8 cellular contexts compared by ENCODE assay signal in the genomic region with DNA sequence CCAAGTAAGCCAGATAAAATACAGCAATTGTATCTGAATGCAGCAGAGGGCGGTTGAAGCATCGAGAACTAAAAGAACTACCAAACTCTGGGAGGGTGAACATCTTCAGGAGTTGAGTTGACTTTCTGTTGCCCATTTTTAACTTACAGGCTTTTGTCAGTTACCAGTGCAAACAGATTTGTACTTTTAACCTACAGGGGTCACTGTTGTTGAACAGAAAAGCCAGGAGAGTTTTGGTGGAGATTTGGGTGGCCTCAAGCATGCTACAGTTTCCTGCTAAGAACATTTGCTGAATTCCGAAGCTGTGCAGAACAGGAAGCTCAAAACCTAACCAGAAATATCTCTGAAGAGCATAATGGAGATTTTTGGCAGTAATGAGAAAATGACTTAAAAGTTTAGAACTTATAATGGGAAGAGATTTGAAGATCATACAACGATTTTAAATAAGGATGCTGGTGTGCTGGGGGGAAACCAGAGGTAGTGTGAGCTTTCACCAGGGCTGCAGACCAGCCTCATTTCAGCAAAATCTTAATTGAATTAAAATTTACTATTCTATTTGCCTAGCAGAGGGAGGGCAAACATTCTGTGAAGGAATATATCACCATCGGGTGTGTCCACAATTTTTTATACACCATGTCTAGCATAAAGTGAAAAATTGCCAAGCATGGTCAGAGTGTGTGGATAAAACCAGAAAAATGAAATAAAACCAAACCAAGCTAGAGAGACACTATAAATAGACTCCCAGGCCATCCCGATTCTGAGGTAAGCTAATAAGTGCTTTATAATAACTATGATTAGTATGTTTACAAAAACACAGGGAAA.
DNase-seq lines count a peak whose midpoint lies in the region; ATAC-seq and TF ChIP-seq lines count a peak whose summit lies in the region.

No MANE protein-coding gene starts in this region.

- ATAC-seq in DND-41 (ENCODE audit: insufficient read depth, low read depth) = peak; percentile 44; the same call in 1 of the 3 replicates
- peak; percentile 92 for ATAC-seq in GM19463 (IDR thresholded peaks at IDR 0.05; ENCODE audit: unreplicated experiment)
- peak; percentile 70 for ATAC-seq in IMR-90 (ENCODE audit: low read depth)
- peak; percentile 74 for ATAC-seq in foreskin keratinocyte

- TF ChIP-seq CTCF in DND-41 (IDR thresholded peaks at IDR 0.05; ENCODE audit: borderline replicate concordance, extremely low read depth, low read length, poor library complexity, severe bottlenecking) (peak; percentile 53), IMR-90 (conservative IDR thresholded peaks at IDR 0.05; ENCODE audit: low read depth, low read length) (peak; percentile 57), foreskin keratinocyte (conservative IDR thresholded peaks at IDR 0.05) (peak; percentile 81), prostate gland (IDR thresholded peaks at IDR 0.05) (peak in 3 of 4 experiments; percentile 48 to 57 (median 53)), ovary (IDR thresholded peaks at IDR 0.05) (no peak)

- no peak overlapping the region for H3K56ac ChIP-seq in IMR-90 (ENCODE audit: extremely low read depth, insufficient read depth, low read length)

- H3K27me3 ChIP-seq in DND-41 (ENCODE audit: insufficient read depth, low read length, poor library complexity) (no peaks in the 10 kb centered on the region), IMR-90 (ENCODE audit: control insufficient read depth, insufficient read depth, low read length) (no peaks in the 10 kb centered on the region; the same call in 1 of the 2 replicates), foreskin keratinocyte (no peaks in the 10 kb centered on the region), prostate gland (replicated peaks; ENCODE audit: insufficient read depth) (no peaks in the 10 kb centered on the region), ovary (no peaks in the 10 kb centered on the region)

- dilution Hi-C loops in IMR-90 (cut with HindIII; ENCODE audit: low sequenced_read_pairs, unreplicated experiment) = no loop called here

- H2BK120ac ChIP-seq in IMR-90 (ENCODE audit: low read depth, low read length) = no peak overlapping the region

- H3K4ac ChIP-seq in IMR-90 (ENCODE audit: low read depth, low read length) = no peak overlapping the region

- H3K4me3 ChIP-seq in DND-41 (ENCODE audit: low read depth in 1 of 2, low read length in 2 of 2) (no peak overlapping the region), IMR-90 (ENCODE audit: insufficient read depth, low read depth, low read length) (no peak overlapping the region), prostate gland (no peak overlapping the region), ovary (no peak overlapping the region)

- H2BK5ac ChIP-seq in IMR-90 (ENCODE audit: low read depth, low read length, poor library complexity, severe bottlenecking) = no peak overlapping the region

- POLR2A ChIA-PET in IMR-90 (lab: Charles Lee; ENCODE audit: unreplicated experiment) = no interaction called here

- H2AK9ac ChIP-seq in IMR-90 (replicated peaks; ENCODE audit: low read depth, low read length, poor library complexity) = no peak overlapping the region

- no peak overlapping the region for H3K18ac ChIP-seq in IMR-90 (ENCODE audit: low read depth, low read length)

- no peak overlapping the region for H2AK5ac ChIP-seq in IMR-90 (ENCODE audit: low read depth, low read length)

- no peaks in the 10 kb centered on the region for H3K79me2 ChIP-seq in DND-41 (ENCODE audit: insufficient read depth, low read length)

- TF ChIP-seq RAD21 in IMR-90 (IDR thresholded peaks at IDR 0.05; ENCODE audit: low read length) = peak; percentile 64

- no peak overlapping the region for H4K5ac ChIP-seq in IMR-90 (ENCODE audit: low read depth, low read length)

- H3K36me3 ChIP-seq in DND-41 (ENCODE audit: insufficient read depth, low read length) (no peaks in the 10 kb centered on the region), IMR-90 (ENCODE audit: control insufficient read depth, insufficient read depth, low read length) (no peaks in the 10 kb centered on the region), prostate gland (no peaks in the 10 kb centered on the region), ovary (no peaks in the 10 kb centered on the region)

- no CpG with 5 or more reads among the region's 6 CpGs for WGBS in IMR-90 (ENCODE audit: extremely low coverage in 2 of 2, insufficient read length in 1 of 2), 2 experiments
- 52% methylated on average over 6 of the region's 6 CpGs for WGBS in prostate gland
- WGBS in ovary, 3 donors = 51 to 70% (median 67%) methylated on average over 6 of the region's 6 CpGs

- no peak overlapping the region for H3K23ac ChIP-seq in IMR-90 (ENCODE audit: low read depth, low read length)

- no peaks in the 10 kb centered on the region for H3K4me1 ChIP-seq in DND-41 (ENCODE audit: insufficient read depth, low read length)
- no peaks in the 10 kb centered on the region for H3K4me1 ChIP-seq in IMR-90 (ENCODE audit: control insufficient read depth, insufficient read depth, low read length)
- H3K4me1 ChIP-seq in foreskin keratinocyte = no peaks in the 10 kb centered on the region
- H3K4me1 ChIP-seq in prostate gland (replicated peaks) = no peaks in the 10 kb centered on the region
- H3K4me1 ChIP-seq in ovary (ENCODE audit: insufficient read depth) = no peaks in the 10 kb centered on the region

- no peaks in the 10 kb centered on the region for H3K9me3 ChIP-seq in DND-41 (ENCODE audit: insufficient read depth, low read length, severe bottlenecking)
- no peaks in the 10 kb centered on the region for H3K9me3 ChIP-seq in IMR-90 (ENCODE audit: control insufficient read depth, insufficient read depth, low read length)
- H3K9me3 ChIP-seq in prostate gland = no peaks in the 10 kb centered on the region
- H3K9me3 ChIP-seq in ovary = no peaks in the 10 kb centered on the region

- CTCF ChIA-PET in IMR-90 (lab: Yijun Ruan, JAX) = interaction anchor here (0.5 to 4.4 kb wide), 13 partner anchors 15 to 319 kb away, joined by 3 to 32 read pairs (median 4); no protein-coding TSS in a partner anchor

- BruUV-seq in IMR-90 (replicated peaks; lab: Mats Ljungman, UMichigan) = no TSS peak

- H3K9ac ChIP-seq in DND-41 (ENCODE audit: low read depth, low read length) (no peak overlapping the region), IMR-90 (ENCODE audit: low read depth, low read length) (no peak overlapping the region)

- no peak for TF ChIP-seq EP300 in ovary (IDR thresholded peaks at IDR 0.05)

- TF ChIP-seq POLR2A in IMR-90 (IDR thresholded peaks at IDR 0.05; ENCODE audit: low read depth, low read length) = no peak
- TF ChIP-seq POLR2A in prostate gland (IDR thresholded peaks at IDR 0.05) = no peak
- no peak for TF ChIP-seq POLR2A in ovary (IDR thresholded peaks at IDR 0.05)

- no peaks in the 10 kb centered on the region for H3K9me1 ChIP-seq in IMR-90 (ENCODE audit: insufficient read depth, low read length)

- DNase-seq in DND-41 = peak; percentile 4
- DNase-seq in IMR-90 = peak; percentile 69
- DNase-seq in SKM-1 treated with dmso at 0.1 percent for 144 hours (lab: John Stamatoyannopoulos, UW; ENCODE audit: unreplicated experiment) = peak; percentile 24
- DNase-seq in foreskin keratinocyte = peak in 1 of 2 donors; percentile 54
- DNase-seq in prostate gland (ENCODE audit: low spot score) = no peak
- no peak for DNase-seq in ovary
- DNase-seq in HPDE6-E6E7 (ENCODE audit: extremely low spot score) = no peak

- H2AFZ ChIP-seq in DND-41 (ENCODE audit: low read depth, low read length) = no peak overlapping the region
- no peak overlapping the region for H2AFZ ChIP-seq in IMR-90 (replicated peaks; ENCODE audit: low read length, poor library complexity)

- no peak overlapping the region for H2BK20ac ChIP-seq in IMR-90 (ENCODE audit: low read depth, low read length)

- in situ Hi-C loops in IMR-90 (cut with MboI; ENCODE audit: low sequenced_read_pairs) = loop anchor here (25.0 kb wide), 1 partner anchor 522 kb away; no protein-coding TSS in a partner anchor

- H2BK15ac ChIP-seq in IMR-90 (ENCODE audit: low read depth, low read length) = no peak overlapping the region

- H3K79me1 ChIP-seq in IMR-90 (ENCODE audit: low read depth in 1 of 2, low read length in 2 of 2) = no peaks in the 10 kb centered on the region

- H4K91ac ChIP-seq in IMR-90 (ENCODE audit: insufficient read depth, low read depth, low read length) = no peak overlapping the region

- H3K27ac ChIP-seq in DND-41 (ENCODE audit: low read length) (no peak overlapping the region), IMR-90 (ENCODE audit: insufficient read depth, low read length) (no peak overlapping the region), foreskin keratinocyte (no peak overlapping the region), prostate gland (no peak overlapping the region), ovary (no peak overlapping the region)

- H4K8ac ChIP-seq in IMR-90 (ENCODE audit: low read depth in 2 of 2, low read length in 2 of 2) = no peak overlapping the region

- no peak overlapping the region for H3K14ac ChIP-seq in IMR-90 (replicated peaks; ENCODE audit: low read depth, low read length)

- intact Hi-C loops in IMR-90 (cut with micrococcal nuclease) = loop anchor here (1.0 kb wide), 2 partner anchors 93 to 319 kb away; no protein-coding TSS in a partner anchor
- intact Hi-C loops in prostate gland (cut with DNase I) = loop anchor here (5.0 to 10.0 kb wide), 2 partner anchors 92 to 530 kb away; no protein-coding TSS in a partner anchor
- intact Hi-C loops in ovary (cut with DNase I) = no loop called here

- H3K4me2 ChIP-seq in DND-41 (ENCODE audit: insufficient read depth, low read length) = no peak overlapping the region
- H3K4me2 ChIP-seq in IMR-90 (ENCODE audit: low read depth, low read length) = no peak overlapping the region

- H4K20me1 ChIP-seq in DND-41 (ENCODE audit: insufficient read depth, low read length) = no peaks in the 10 kb centered on the region
- H4K20me1 ChIP-seq in IMR-90 (ENCODE audit: insufficient read depth, low read length) = no peaks in the 10 kb centered on the region

TF ChIP-seq in IMR-90, 13 proteins besides CTCF, POLR2A, EP300 and RAD21:
- no peak for TF ChIP-seq RFX5 (IDR thresholded peaks at IDR 0.05; ENCODE audit: low read depth, low read length)
- no peak for TF ChIP-seq ELK1 (IDR thresholded peaks at IDR 0.05; ENCODE audit: borderline replicate concordance, low read depth, low read length)
- TF ChIP-seq SMC3 (IDR thresholded peaks at IDR 0.05; ENCODE audit: low read depth, low read length) = peak; percentile 60
- TF ChIP-seq MXI1 (IDR thresholded peaks at IDR 0.05; ENCODE audit: borderline replicate concordance, low read depth, low read length) = no peak
- TF ChIP-seq RCOR1 (IDR thresholded peaks at IDR 0.05; ENCODE audit: insufficient replicate concordance, low read length) = no peak
TF ChIP-seq in IMR-90: peak in this region for 1.

Comparison
In these comparisons a context has a peak if more than half of its experiments do, and no peak if none do; other contexts are left out.
1. DNase-seq: peak in DND-41 (single experiment), IMR-90 (single experiment) and SKM-1 treated with dmso at 0.1 percent for 144 hours (single experiment); none in prostate gland (single experiment), ovary (0 of 5) and HPDE6-E6E7 (single experiment).
2. CTCF ChIP-seq: peak in DND-41 (single experiment), IMR-90 (single experiment), foreskin keratinocyte (single experiment) and prostate gland (3 of 4); none in ovary (0 of 3).
3. intact Hi-C loops: an anchor here in IMR-90 (1.0 kb wide) and prostate gland (5.0 to 10.0 kb wide); none called in ovary.
4. Peak in every context shown above with its lines, with median percentiles within 50 percentile points of each other: ATAC-seq.